ENCODE assay signal across 10 cellular contexts in the genomic region with DNA sequence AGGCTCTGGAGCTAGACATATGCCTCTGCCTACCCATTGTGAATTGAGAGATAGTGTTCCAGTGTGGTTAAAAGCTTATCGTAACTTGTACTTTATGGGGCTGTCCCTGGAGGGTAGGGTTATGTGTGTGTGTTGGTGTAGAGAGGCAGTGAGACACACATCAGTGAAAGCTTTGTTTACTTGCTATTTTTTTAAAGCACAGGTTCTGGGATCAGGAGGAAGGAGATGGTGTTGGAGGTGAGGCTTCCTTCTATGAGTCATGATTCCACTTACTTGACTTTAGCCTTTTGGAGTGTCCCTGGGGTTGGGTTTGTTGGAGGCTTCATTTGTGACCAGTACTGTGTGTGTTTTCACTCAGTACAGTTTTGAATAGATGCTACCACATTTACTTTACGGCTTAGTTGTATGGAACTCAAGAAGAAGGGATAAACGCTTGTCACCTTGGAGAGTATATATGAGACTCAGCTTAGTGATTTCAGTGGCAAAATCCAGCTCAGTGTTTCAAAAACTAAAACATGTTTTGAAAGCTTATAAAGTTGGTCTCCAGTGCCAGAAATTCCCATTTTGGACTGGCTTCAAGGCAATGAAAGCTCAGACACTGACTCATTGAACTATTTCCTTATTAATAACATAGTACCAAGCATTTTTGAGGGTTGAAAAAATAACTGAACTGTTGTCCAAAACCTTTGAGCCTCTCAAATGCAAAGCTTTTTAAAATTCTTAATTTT.
DNase-seq lines count a peak whose midpoint lies in the region; ATAC-seq and TF ChIP-seq lines count a peak whose summit lies in the region.
"Had no signal": no experiment of that assay in that cellular context is flagged by ENCODE, and none has a peak within 500 bp of the region (broad histone marks: within the 10 kb centered on the region; RNA-seq: fewer than 3 reads in every experiment).

No MANE protein-coding gene starts in this region.

- H3K27ac ChIP-seq in upper lobe of right lung = peak overlapping the region; percentile 44

- intact Hi-C loops in upper lobe of right lung (cut with DNase I) = no loop called here

- peaks cover 17% of the 10 kb centered on the region for H3K4me1 ChIP-seq in upper lobe of right lung

- ATAC-seq in upper lobe of right lung (no peak), HG02588 (IDR thresholded peaks at IDR 0.05; ENCODE audit: unreplicated experiment) (no peak)

- no peak for TF ChIP-seq CTCF in epithelial cell of proximal tubule (conservative IDR thresholded peaks at IDR 0.05; ENCODE audit: low read depth, low read length)
- no peak for TF ChIP-seq CTCF in upper lobe of right lung (IDR thresholded peaks at IDR 0.05)

- H3K4me3 ChIP-seq in epithelial cell of proximal tubule (ENCODE audit: low read depth, low read length) = no peak overlapping the region
- H3K4me3 ChIP-seq in upper lobe of right lung = no peak overlapping the region

- no peaks in the 10 kb centered on the region for H3K27me3 ChIP-seq in upper lobe of right lung

- H3K9me3 ChIP-seq in upper lobe of right lung = no peaks in the 10 kb centered on the region

- DNase-seq in NCI-H446 treated with DMSO at 0.1 percent for 48 hours (lab: John Stamatoyannopoulos, UW) (peak; percentile 64), epithelial cell of proximal tubule (ENCODE audit: low read depth) (peak; percentile 54), mucosa of gallbladder (ENCODE audit: low spot score) (peak; percentile 62), upper lobe of right lung (no peak), NOMO-1 treated with DMSO at 0.1 percent for 48 hours (lab: John Stamatoyannopoulos, UW; ENCODE audit: unreplicated experiment) (no peak)
- no peak for DNase-seq in activated effector memory CD4-positive, alpha-beta T cell treated with anti-CD3 and anti-CD28 coated beads, Interleukin-2, amount 50 U/mL, for 16 hours
- DNase-seq: activated T-cell treated with anti-CD3 and anti-CD28 coated beads, Interleukin-2, amount 50 U/mL, for 1 hour; H7; hypothalamus had no signal

- no peaks in the 10 kb centered on the region for H3K36me3 ChIP-seq in upper lobe of right lung

Comparison
In these comparisons a context has a peak if more than half of its experiments do, and no peak if none do; other contexts are left out.
1. DNase-seq: peak in NCI-H446 treated with DMSO at 0.1 percent for 48 hours (single experiment), epithelial cell of proximal tubule (single experiment) and mucosa of gallbladder (single experiment); none in upper lobe of right lung (single experiment), NOMO-1 treated with DMSO at 0.1 percent for 48 hours (single experiment) and activated effector memory CD4-positive, alpha-beta T cell treated with anti-CD3 and anti-CD28 coated beads, Interleukin-2, amount 50 U/mL, for 16 hours (single experiment).